In the genomic region with DNA sequence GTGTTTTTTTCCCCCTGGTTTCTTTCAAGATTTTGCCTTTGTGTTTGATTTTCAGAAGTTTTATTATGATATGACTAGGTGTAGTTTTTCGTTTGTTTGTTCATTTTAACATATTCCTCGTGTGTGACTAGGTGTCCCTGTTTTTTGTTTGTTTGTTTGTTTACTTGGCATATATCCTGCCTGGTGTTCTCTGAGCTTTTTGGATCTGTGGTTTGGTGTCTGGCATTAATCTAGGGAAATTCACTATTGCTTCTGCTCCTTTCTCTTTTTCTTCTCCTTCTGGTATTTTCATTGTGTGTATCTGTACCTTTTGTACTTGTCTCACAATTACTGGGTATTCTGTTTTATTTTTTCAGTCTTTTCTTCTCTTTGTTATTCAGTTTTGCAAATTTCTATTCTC, we compare ENCODE assay signal across 23 cellular contexts. TPM values are rescaled to one million over a fixed set of nuclear protein-coding genes. Genes with fewer than 3 reads are reported as not detected.
DNase-seq lines count a peak whose midpoint lies in the region; ATAC-seq and TF ChIP-seq lines count a peak whose summit lies in the region.
"Had no signal": no experiment of that assay in that cellular context is flagged by ENCODE, and none has a peak within 500 bp of the region (broad histone marks: within the 10 kb centered on the region; RNA-seq: fewer than 3 reads in every experiment).

No MANE protein-coding gene starts in this region.

- CTCF ChIA-PET in OCI-LY7 (lab: Charles Lee; ENCODE audit: unreplicated experiment), result no interaction called here

- H3K4me3 ChIP-seq in BLaER1 (0 out of 2 replicates have a peak overlapping the region, but pooled peaks have one; percentile 44), OCI-LY7 (ENCODE audit: low read depth, low read length, poor library complexity, severe bottlenecking) (no peak overlapping the region)
- H3K4me3 ChIP-seq: ascending aorta, PC-9, right lobe of liver had no signal

- peaks cover 7% of the 10 kb centered on the region for H3K36me3 Mint-ChIP-seq in T-helper 2 cell treated with Interferon-gamma antibody and Interleukin-4, amounts not matched to agents 5 μg/mL and 100 μg/mL, for 36 hours (ENCODE audit: low read depth)
- H3K36me3 Mint-ChIP-seq in central memory CD8-positive, alpha-beta T cell (ENCODE audit: insufficient read depth), result no peaks in the 10 kb centered on the region

- H3K27ac Mint-ChIP-seq in T-helper 2 cell treated with Interferon-gamma antibody and Interleukin-4, amounts not matched to agents 5 μg/mL and 100 μg/mL, for 36 hours, result peak overlapping the region; percentile 69
- peak overlapping the region; percentile 23 for H3K27ac Mint-ChIP-seq in central memory CD8-positive, alpha-beta T cell (ENCODE audit: low read depth)

- no peak for ATAC-seq in central memory CD8-positive, alpha-beta T cell (replicated peaks; ENCODE audit: extremely low read depth, poor library complexity, severe bottlenecking)
- ATAC-seq in HG03097 (IDR thresholded peaks at IDR 0.05; ENCODE audit: low FRiP score, unreplicated experiment), result no peak
- ATAC-seq in left ventricle myocardium superior, result no peak

- H2AFZ ChIP-seq in OCI-LY7 (ENCODE audit: low read length), result no peak overlapping the region; the same call in 1 of the 2 replicates
- H2AFZ ChIP-seq: PC-9 had no signal

- H3K4me3 Mint-ChIP-seq in T-helper 2 cell treated with Interferon-gamma antibody and Interleukin-4, amounts not matched to agents 5 μg/mL and 100 μg/mL, for 36 hours, result peak overlapping the region; percentile 35
- H3K4me3 Mint-ChIP-seq in central memory CD8-positive, alpha-beta T cell, result no peak overlapping the region
- H3K4me3 Mint-ChIP-seq: activated naive CD8-positive, alpha-beta T cell treated with anti-CD3 and anti-CD28 coated beads for 36 hours; neural crest cell had no signal

- H3K9me3 ChIP-seq in BLaER1, result no peaks in the 10 kb centered on the region
- no peaks in the 10 kb centered on the region; the same call in 1 of the 2 replicates for H3K9me3 ChIP-seq in OCI-LY7 (ENCODE audit: low read length)
- H3K9me3 ChIP-seq: ascending aorta, right lobe of liver had no signal

- H3K27me3 ChIP-seq in BLaER1, result no peaks in the 10 kb centered on the region
- H3K27me3 ChIP-seq: ascending aorta, right lobe of liver had no signal

- H3K4me2 ChIP-seq in BLaER1 (peak overlapping the region; percentile 87), OCI-LY7 (ENCODE audit: low read length) (peak overlapping the region; percentile 91)
- H3K4me2 ChIP-seq: PC-9 had no signal

- TF ChIP-seq CTCF in OCI-LY7 (conservative IDR thresholded peaks at IDR 0.05; ENCODE audit: low read length), result no peak

- peaks cover 13% of the 10 kb centered on the region for H3K9me3 Mint-ChIP-seq in T-helper 2 cell treated with Interferon-gamma antibody and Interleukin-4, amounts not matched to agents 5 μg/mL and 100 μg/mL, for 36 hours
- no peaks in the 10 kb centered on the region for H3K9me3 Mint-ChIP-seq in central memory CD8-positive, alpha-beta T cell
- H3K9me3 Mint-ChIP-seq: CD8-positive, alpha-beta memory T cell; neural crest cell had no signal

- H4K20me1 ChIP-seq in BLaER1, result no peaks in the 10 kb centered on the region
- no peaks in the 10 kb centered on the region for H4K20me1 ChIP-seq in OCI-LY7 (ENCODE audit: insufficient read depth, low read length)

- H3K9me2 ChIP-seq in OCI-LY7 (ENCODE audit: insufficient read depth, low read length), result no peaks in the 10 kb centered on the region

- no TSS peak for BruUV-seq in OCI-LY7 (replicated peaks; lab: Mats Ljungman, UMichigan)

- peak overlapping the region; percentile 76 for H3K9ac ChIP-seq in BLaER1

- DNase-seq in T-helper 2 cell treated with Interferon-gamma antibody and Interleukin-4, amounts not matched to agents 5 μg/mL and 100 μg/mL, for 36 hours (ENCODE audit: low spot score), result no peak
- DNase-seq in T-helper 2 cell, result no peak
- DNase-seq in OCI-LY7 (ENCODE audit: low spot score), result no peak
- no peak for DNase-seq in central memory CD8-positive, alpha-beta T cell (ENCODE audit: low spot score in 2 of 2)
- no peak for DNase-seq in left ventricle myocardium superior
- DNase-seq in cardiac septum (ENCODE audit: low spot score), result no peak
- DNase-seq: 8988T; activated CD4-positive, alpha-beta T cell treated with anti-CD3 and anti-CD28 coated beads for 48 hours; activated naive CD8-positive, alpha-beta T cell treated with anti-CD3 and anti-CD28 coated beads for 36 hours; caudate nucleus; CD8-positive, alpha-beta memory T cell; dermis blood vessel endothelial cell; islet precursor cell; NCI-H1105 treated with DMSO at 0.1 percent for 48 hours; NCI-H2081 treated with DMSO at 0.1 percent for 48 hours; NCI-H446 treated with DMSO at 0.1 percent for 48 hours; PC-9; right lobe of liver; Right ventricle myocardium superior had no signal

- H3K36me3 ChIP-seq in BLaER1 (no peaks in the 10 kb centered on the region), OCI-LY7 (ENCODE audit: insufficient read depth, low read length) (no peaks in the 10 kb centered on the region)
- H3K36me3 ChIP-seq: ascending aorta, right lobe of liver had no signal

- intact Hi-C loops in OCI-LY7 (cut with micrococcal nuclease; ENCODE audit: unreplicated experiment), result loop anchor here (10.0 kb wide), 1 partner anchor 1613 kb away; a partner anchor contains a TSS
- intact Hi-C loops in left ventricle myocardium superior (cut with micrococcal nuclease), result no loop called here
- intact Hi-C loops in cardiac septum (cut with DNase I), result no loop called here

- H3K4me1 Mint-ChIP-seq in T-helper 2 cell treated with Interferon-gamma antibody and Interleukin-4, amounts not matched to agents 5 μg/mL and 100 μg/mL, for 36 hours (ENCODE audit: low read depth), result peaks cover 58% of the 10 kb centered on the region
- peaks cover 38% of the 10 kb centered on the region for H3K4me1 Mint-ChIP-seq in central memory CD8-positive, alpha-beta T cell

- H3K79me2 ChIP-seq in OCI-LY7 (ENCODE audit: insufficient read depth, low read depth, low read length), result no peaks in the 10 kb centered on the region

- H3K27me3 Mint-ChIP-seq in T-helper 2 cell treated with Interferon-gamma antibody and Interleukin-4, amounts not matched to agents 5 μg/mL and 100 μg/mL, for 36 hours (ENCODE audit: low read depth), result no peaks in the 10 kb centered on the region
- H3K27me3 Mint-ChIP-seq in central memory CD8-positive, alpha-beta T cell, result no peaks in the 10 kb centered on the region
- H3K27me3 Mint-ChIP-seq: CD8-positive, alpha-beta memory T cell had no signal

- POLR2A ChIA-PET in OCI-LY7 (lab: Charles Lee), result interaction anchor here (0.7 to 8.5 kb wide), 7 partner anchors 11 to 238 kb away, joined by 3 to 111 read pairs (median 5); no protein-coding TSS in a partner anchor

- peak overlapping the region; percentile 88 for H3K27ac ChIP-seq in BLaER1
- H3K27ac ChIP-seq in OCI-LY7 (ENCODE audit: low read depth, low read length, poor library complexity, severe bottlenecking), result peak overlapping the region; percentile 54
- H3K27ac ChIP-seq: ascending aorta, PC-9, right lobe of liver had no signal

- peaks cover 61% of the 10 kb centered on the region for H3K4me1 ChIP-seq in BLaER1
- peaks cover 50% of the 10 kb centered on the region for H3K4me1 ChIP-seq in OCI-LY7 (ENCODE audit: insufficient read depth, low read length, poor library complexity, severe bottlenecking)
- H3K4me1 ChIP-seq: ascending aorta, right lobe of liver had no signal

RNA-seq across cellular contexts. Expression of a gene that starts 16.2 kb away (rescaled TPM):
- total RNA-seq in OCI-LY7 (2014; rRNA removed; shearing (Covaris generic)), result 19.0 and 24.2 TPM in 2 replicates
- total RNA-seq in OCI-LY7 (2022), result 78.3 and 103 TPM in 2 replicates
- 9.3 TPM for total RNA-seq in left ventricle myocardium superior
- 97.1 TPM for total RNA-seq in cardiac septum
